ENCODE assay signal across 9 cellular contexts in genomic region chr12:120369476-120370342, GRCh38. TPM values are rescaled to one million over a fixed set of nuclear protein-coding genes. Genes with fewer than 3 reads are reported as not detected.
DNase-seq lines count a peak whose midpoint lies in the region; ATAC-seq and TF ChIP-seq lines count a peak whose summit lies in the region.
"Had no signal": no experiment of that assay in that cellular context is flagged by ENCODE, and none has a peak within 500 bp of the region (broad histone marks: within the 10 kb centered on the region; RNA-seq: fewer than 3 reads in every experiment).

No MANE protein-coding gene starts in this region.

- peak overlapping the region; percentile 21 for H3K9ac ChIP-seq in HUES6 (ENCODE audit: low read length)

- no peak overlapping the region for H3K27ac Mint-ChIP-seq in dendritic cell treated with granulocyte-macrophage colony-stimulating factor and Interleukin-4, amounts not matched to agents 40 ng/mL and 50 ng/mL, for 4 days
- no peak overlapping the region for H3K27ac Mint-ChIP-seq in natural killer cell treated with Interleukin-12 subunit alpha and Interleukin-12 subunit beta and Interleukin-15 and Interleukin-18, amount 100 ng/mL, for 72 hours

- H3K4me3 Mint-ChIP-seq in dendritic cell treated with granulocyte-macrophage colony-stimulating factor and Interleukin-4, amounts not matched to agents 40 ng/mL and 50 ng/mL, for 4 days, result peak overlapping the region; percentile 20
- H3K4me3 Mint-ChIP-seq in natural killer cell treated with Interleukin-12 subunit alpha and Interleukin-12 subunit beta and Interleukin-15 and Interleukin-18, amount 100 ng/mL, for 72 hours, result peak overlapping the region; percentile 63

- H3K27ac ChIP-seq in 22Rv1, result peak overlapping the region; percentile 74
- H3K27ac ChIP-seq in HUES6 (ENCODE audit: low read depth, low read length), result no peak overlapping the region

- H3K4me3 ChIP-seq in HUES6 (ENCODE audit: low read depth, low read length), result peak overlapping the region; percentile 66

- H3K36me3 Mint-ChIP-seq in dendritic cell treated with granulocyte-macrophage colony-stimulating factor and Interleukin-4, amounts not matched to agents 40 ng/mL and 50 ng/mL, for 4 days (ENCODE audit: low read depth), result no peaks in the 10 kb centered on the region
- no peaks in the 10 kb centered on the region for H3K36me3 Mint-ChIP-seq in natural killer cell treated with Interleukin-12 subunit alpha and Interleukin-12 subunit beta and Interleukin-15 and Interleukin-18, amount 100 ng/mL, for 72 hours

- peaks cover 25% of the 10 kb centered on the region for H3K27me3 ChIP-seq in HUES6 (ENCODE audit: control insufficient read depth, insufficient read depth, low read length)

- no peak for ATAC-seq in natural killer cell treated with Interleukin-12 subunit alpha and Interleukin-12 subunit beta and Interleukin-15 and Interleukin-18, amount 100 ng/mL, for 72 hours
- ATAC-seq in HG03439 (IDR thresholded peaks at IDR 0.05; ENCODE audit: unreplicated experiment) (no peak), GM21390 (IDR thresholded peaks at IDR 0.05; ENCODE audit: unreplicated experiment) (no peak)

- peaks cover 84% of the 10 kb centered on the region for H3K27me3 Mint-ChIP-seq in dendritic cell treated with granulocyte-macrophage colony-stimulating factor and Interleukin-4, amounts not matched to agents 40 ng/mL and 50 ng/mL, for 4 days
- peaks cover 50 to 63% of the 10 kb centered on the region in 2 donors for H3K27me3 Mint-ChIP-seq in natural killer cell treated with Interleukin-12 subunit alpha and Interleukin-12 subunit beta and Interleukin-15 and Interleukin-18, amount 100 ng/mL, for 72 hours

- TF ChIP-seq CTCF in 22Rv1 (IDR thresholded peaks at IDR 0.05), result no peak

- intact Hi-C loops in dendritic cell treated with granulocyte-macrophage colony-stimulating factor and Interleukin-4, amounts not matched to agents 40 ng/mL and 50 ng/mL, for 4 days (cut with micrococcal nuclease), result no loop called here

- peaks cover 7% of the 10 kb centered on the region for H3K4me1 Mint-ChIP-seq in dendritic cell treated with granulocyte-macrophage colony-stimulating factor and Interleukin-4, amounts not matched to agents 40 ng/mL and 50 ng/mL, for 4 days (ENCODE audit: low read depth)
- H3K4me1 Mint-ChIP-seq in natural killer cell treated with Interleukin-12 subunit alpha and Interleukin-12 subunit beta and Interleukin-15 and Interleukin-18, amount 100 ng/mL, for 72 hours (ENCODE audit: low read depth in 2 of 2), result peaks cover 6 to 13% of the 10 kb centered on the region in 2 donors

- H3K9me3 Mint-ChIP-seq in dendritic cell treated with granulocyte-macrophage colony-stimulating factor and Interleukin-4, amounts not matched to agents 40 ng/mL and 50 ng/mL, for 4 days, result no peaks in the 10 kb centered on the region
- no peaks in the 10 kb centered on the region for H3K9me3 Mint-ChIP-seq in natural killer cell treated with Interleukin-12 subunit alpha and Interleukin-12 subunit beta and Interleukin-15 and Interleukin-18, amount 100 ng/mL, for 72 hours

- peaks cover 16% of the 10 kb centered on the region for H3K36me3 ChIP-seq in HUES6 (ENCODE audit: control insufficient read depth, insufficient read depth, low read length)

- H3K4me1 ChIP-seq in HUES6 (ENCODE audit: control insufficient read depth, insufficient read depth, low read length), result peaks cover 33% of the 10 kb centered on the region

- H3K9me3 ChIP-seq in HUES6 (ENCODE audit: control insufficient read depth, insufficient read depth, low read depth, low read length), result no peaks in the 10 kb centered on the region

- peak; percentile 54 for DNase-seq in natural killer cell treated with Interleukin-12 subunit alpha and Interleukin-12 subunit beta and Interleukin-15 and Interleukin-18, amount 100 ng/mL, for 72 hours (ENCODE audit: low spot score)
- no peak for DNase-seq in NCI-H1694 treated with DMSO at 0.1 percent for 48 hours (lab: John Stamatoyannopoulos, UW)
- DNase-seq in mucosa of gallbladder (ENCODE audit: low spot score), result no peak

RNA-seq across cellular contexts. Expression of gene MSI1, which starts 0.7 kb away (rescaled TPM):
- not detected for total RNA-seq in natural killer cell treated with Interleukin-12 subunit alpha and Interleukin-12 subunit beta and Interleukin-15 and Interleukin-18, amount 100 ng/mL, for 72 hours
- total RNA-seq in mucosa of gallbladder, result 2.6 TPM
- total RNA-seq: dermis microvascular lymphatic vessel endothelial cell had no signal

RNA-seq across cellular contexts. Expression of gene PLA2G1B, which starts 42.1 kb away (rescaled TPM):
- total RNA-seq in natural killer cell treated with Interleukin-12 subunit alpha and Interleukin-12 subunit beta and Interleukin-15 and Interleukin-18, amount 100 ng/mL, for 72 hours, result not detected
- total RNA-seq in mucosa of gallbladder, result 4.7 TPM
- total RNA-seq: dermis microvascular lymphatic vessel endothelial cell had no signal
